Comparison of ENCODE assay signal across 1 cellular context in genomic region chr4:80125252-80126177, GRCh38.
TF ChIP-seq lines count a peak whose summit lies in the region.

No MANE protein-coding gene starts in this region.

TF ChIP-seq in K562, 482 proteins besides CTCF, POLR2A, EP300 and RAD21 (continued from another document and continues in another):
- no peak for TF ChIP-seq ZBTB40 (IDR thresholded peaks at IDR 0.05)
- no peak for TF ChIP-seq ZBTB40 (CRISPR knock-in tag; IDR thresholded peaks at IDR 0.05)
- no peak for TF ChIP-seq KLF6 (CRISPR knock-in tag; IDR thresholded peaks at IDR 0.05; ENCODE audit: borderline replicate concordance)
- no peak for TF ChIP-seq ZFPM2 (CRISPR knock-in tag; IDR thresholded peaks at IDR 0.05)
- peak; percentile 44; the same call in 1 of the 2 replicates for TF ChIP-seq DEAF1 (CRISPR knock-in tag; IDR thresholded peaks at IDR 0.05)
- no peak for TF ChIP-seq ZNF217 (CRISPR knock-in tag; IDR thresholded peaks at IDR 0.05)
- no peak for TF ChIP-seq HMGXB4 (CRISPR knock-in tag; IDR thresholded peaks at IDR 0.05)
- no peak for TF ChIP-seq ZNF407 (IDR thresholded peaks at IDR 0.05; ENCODE audit: low read depth)
- no peak for TF ChIP-seq ZNF511 (CRISPR knock-in tag; IDR thresholded peaks at IDR 0.05)
- no peak for TF ChIP-seq SIX5 (IDR thresholded peaks at IDR 0.05; ENCODE audit: borderline replicate concordance in 1 of 2, insufficient read depth in 1 of 2, low read depth in 1 of 2, low read length in 2 of 2)
- TF ChIP-seq ZC3H11A (IDR thresholded peaks at IDR 0.05; ENCODE audit: low read depth, low read length) = no peak
- peak; percentile 45 for TF ChIP-seq TCF3 (CRISPR knock-in tag; IDR thresholded peaks at IDR 0.05)
- TF ChIP-seq MCM2 (IDR thresholded peaks at IDR 0.05; ENCODE audit: low read depth) = no peak
- TF ChIP-seq SLC30A9 (CRISPR knock-in tag; IDR thresholded peaks at IDR 0.05) = no peak
- TF ChIP-seq HNRNPL (IDR thresholded peaks at IDR 0.05; ENCODE audit: low read depth, low read length) = no peak
- TF ChIP-seq ZBTB2 (IDR thresholded peaks at IDR 0.05) = no peak
- TF ChIP-seq PHTF2 (CRISPR knock-in tag; IDR thresholded peaks at IDR 0.05) = no peak
- peak; percentile 60 for TF ChIP-seq SMAD4 (CRISPR knock-in tag; conservative IDR thresholded peaks at IDR 0.05)
- TF ChIP-seq ZNF57 (CRISPR knock-in tag; IDR thresholded peaks at IDR 0.05) = no peak
- no peak for TF ChIP-seq NCOA2 (IDR thresholded peaks at IDR 0.05; ENCODE audit: partially characterized antibody in 2 of 2)
- TF ChIP-seq NR0B1 (IDR thresholded peaks at IDR 0.05; ENCODE audit: partially characterized antibody) = no peak
- no peak for TF ChIP-seq ZFP1 (CRISPR knock-in tag; IDR thresholded peaks at IDR 0.05)
- TF ChIP-seq KAT7 (CRISPR knock-in tag; IDR thresholded peaks at IDR 0.05; ENCODE audit: borderline replicate concordance) = peak; percentile 23; the same call in 1 of the 2 replicates
- TF ChIP-seq RBM14 (IDR thresholded peaks at IDR 0.05; ENCODE audit: borderline replicate concordance, insufficient read depth, low read depth, low read length) = no peak
- no peak for TF ChIP-seq HLTF (IDR thresholded peaks at IDR 0.05)
- peak; percentile 97 for TF ChIP-seq SMARCB1 (IDR thresholded peaks at IDR 0.05; ENCODE audit: insufficient read length, low read depth)
- no peak for TF ChIP-seq DLX4 (CRISPR knock-in tag; IDR thresholded peaks at IDR 0.05)
- no peak for TF ChIP-seq CREB3L1 (IDR thresholded peaks at IDR 0.05; ENCODE audit: borderline replicate concordance, low read depth)
- no peak for TF ChIP-seq ZNF311 (CRISPR knock-in tag; IDR thresholded peaks at IDR 0.05)
